In the genomic region with DNA sequence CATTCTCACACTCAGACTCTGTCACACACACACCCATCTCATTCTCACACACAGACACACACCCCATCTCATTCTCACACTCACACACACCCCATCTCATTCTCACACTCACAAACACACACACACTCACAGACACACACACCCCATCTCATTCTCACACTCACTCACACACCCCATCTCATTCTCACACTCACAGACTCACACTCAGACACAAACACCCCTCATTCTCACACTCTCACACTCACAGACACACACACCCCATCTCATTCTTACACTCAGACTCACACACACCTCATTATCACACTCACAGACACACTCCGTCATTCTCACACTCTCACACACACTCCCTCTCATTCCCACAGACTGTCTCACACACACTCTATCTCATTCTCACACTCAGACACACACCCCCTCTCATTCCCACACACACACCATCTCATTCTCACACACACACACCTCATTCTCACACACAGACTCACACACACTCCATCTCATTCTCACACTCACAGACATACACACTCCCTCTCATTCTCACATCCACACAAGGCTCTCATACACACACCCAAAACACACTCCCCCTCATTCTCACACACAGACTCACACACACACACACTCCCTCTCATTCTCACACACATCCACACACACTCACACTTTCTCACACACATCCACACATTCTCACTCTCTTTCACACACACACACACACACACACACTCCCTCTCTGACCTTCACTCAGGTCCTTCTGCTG, we compare ENCODE assay signal across 13 cellular contexts.
"Had no signal": no experiment of that assay in that cellular context is flagged by ENCODE, and none has a peak within 500 bp of the region (broad histone marks: within the 10 kb centered on the region; RNA-seq: fewer than 3 reads in every experiment).

No MANE protein-coding gene starts in this region.

- H3K4me3 ChIP-seq: body of pancreas had no signal

- H3K36me3 ChIP-seq: esophagus squamous epithelium, neutrophil, spleen, transverse colon had no signal

- DNase-seq: activated CD4-positive, alpha-beta T cell treated with anti-CD3 and anti-CD28 coated beads, Interleukin-2, amount 50 U/mL, for 1 hour; activated CD4-positive, CD25-positive, alpha-beta regulatory T cell; body of pancreas; esophagus squamous epithelium; mesenchymal stem cell; spleen; stimulated activated CD4-positive, alpha-beta T cell treated with anti-CD3 and anti-CD28 coated beads, Interleukin-1b, Interleukin-23, amount 100 ng/mL, for 48 hours; T-helper 17 cell; transverse colon had no signal

- ATAC-seq: body of pancreas, left lobe of liver, T-helper 17 cell had no signal

- H3K9me3 ChIP-seq: body of pancreas, esophagus squamous epithelium, neutrophil, transverse colon had no signal

- FAIRE-seq: islet of Langerhans, TTC549 had no signal

- H3K27ac ChIP-seq: body of pancreas, esophagus squamous epithelium, neutrophil, spleen, transverse colon had no signal
